In genomic region chr11:116563713-116564050, GRCh38 we compare ENCODE assay signal across 1 cellular context.
TF ChIP-seq lines count a peak whose summit lies in the region.

No MANE protein-coding gene starts in this region.

TF ChIP-seq in HepG2, 621 proteins besides CTCF, POLR2A, EP300 and RAD21 (continued from another document):
- TF ChIP-seq TFDP1 (CRISPR knock-in tag; IDR thresholded peaks at IDR 0.05; ENCODE audit: borderline replicate concordance) (peak; percentile 4; the same call in 1 of the 2 replicates), DPF2 (CRISPR knock-in tag; IDR thresholded peaks at IDR 0.05; ENCODE audit: borderline replicate concordance, low read depth) (no peak)
